In the genomic region with DNA sequence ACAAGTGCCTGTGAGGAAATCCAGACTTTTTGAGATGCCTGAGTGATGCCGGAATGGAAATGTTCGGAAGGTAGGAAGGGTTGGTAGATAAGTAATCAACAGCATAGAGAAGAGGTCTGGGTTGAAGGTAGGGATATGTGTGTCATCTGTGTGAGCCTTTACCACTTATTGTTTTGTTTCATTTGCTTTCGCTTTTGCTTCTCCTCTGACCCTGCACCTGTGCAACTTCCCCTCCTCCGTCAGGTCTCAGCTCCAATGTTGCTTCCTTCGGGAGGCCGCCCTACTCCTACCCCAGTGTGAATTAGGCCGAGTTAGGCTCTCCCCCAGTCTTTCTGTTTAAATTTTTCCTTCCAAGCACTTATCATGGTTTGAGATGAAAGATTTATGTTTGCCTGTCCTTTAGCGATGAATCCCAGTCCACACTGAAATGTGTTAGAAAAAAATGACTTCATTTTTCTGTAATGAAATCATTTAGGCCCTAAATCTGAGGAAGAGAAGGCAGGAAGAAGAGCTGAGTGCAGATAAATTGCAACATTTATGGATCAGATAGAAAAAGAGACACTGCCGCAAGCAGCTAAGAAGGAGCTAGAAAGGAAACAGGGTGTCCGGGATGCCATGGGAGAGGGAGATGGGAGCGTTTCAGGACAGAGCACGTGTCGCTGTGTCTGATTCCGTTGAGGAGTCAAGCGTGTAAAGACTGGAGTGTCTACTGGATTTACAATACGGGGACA, we compare ENCODE assay signal across 9 cellular contexts.
DNase-seq lines count a peak whose midpoint lies in the region; ATAC-seq and TF ChIP-seq lines count a peak whose summit lies in the region.
"Had no signal": no experiment of that assay in that cellular context is flagged by ENCODE, and none has a peak within 500 bp of the region (broad histone marks: within the 10 kb centered on the region; RNA-seq: fewer than 3 reads in every experiment).

No MANE protein-coding gene starts in this region.

- H3K36me3 Mint-ChIP-seq in immature natural killer cell: no peaks in the 10 kb centered on the region
- no peaks in the 10 kb centered on the region for H3K36me3 Mint-ChIP-seq in chondrocyte (ENCODE audit: low read depth)
- no peaks in the 10 kb centered on the region for H3K36me3 Mint-ChIP-seq in osteocyte (ENCODE audit: unreplicated experiment)

- no peaks in the 10 kb centered on the region for H3K9me3 Mint-ChIP-seq in immature natural killer cell
- H3K9me3 Mint-ChIP-seq in chondrocyte (ENCODE audit: low read depth): no peaks in the 10 kb centered on the region
- H3K9me3 Mint-ChIP-seq in osteocyte (ENCODE audit: unreplicated experiment): no peaks in the 10 kb centered on the region
- H3K9me3 Mint-ChIP-seq: stimulated activated naive CD8-positive, alpha-beta T cell treated with anti-CD3 and anti-CD28 coated beads, Interleukin-15, Interleukin-2, amounts not matched to agents 100 ng/mL and 50 ng/mL, for 24 hours had no signal

- H3K27me3 Mint-ChIP-seq in immature natural killer cell (ENCODE audit: low read depth in 3 of 3): peaks cover 0 to 3% (median 2%) of the 10 kb centered on the region in 3 donors
- H3K27me3 Mint-ChIP-seq in chondrocyte (ENCODE audit: low read depth): no peaks in the 10 kb centered on the region
- no peaks in the 10 kb centered on the region for H3K27me3 Mint-ChIP-seq in osteocyte (ENCODE audit: unreplicated experiment)
- H3K27me3 Mint-ChIP-seq: stimulated activated naive CD8-positive, alpha-beta T cell treated with anti-CD3 and anti-CD28 coated beads, Interleukin-15, Interleukin-2, amounts not matched to agents 100 ng/mL and 50 ng/mL, for 24 hours had no signal

- no peaks in the 10 kb centered on the region for H3K4me1 Mint-ChIP-seq in immature natural killer cell
- H3K4me1 Mint-ChIP-seq in chondrocyte (ENCODE audit: low read depth): peaks cover 16% of the 10 kb centered on the region
- H3K4me1 Mint-ChIP-seq in osteocyte (ENCODE audit: unreplicated experiment): peaks cover 17% of the 10 kb centered on the region

- peak; percentile 1 for DNase-seq in NCI-H69 (lab: John Stamatoyannopoulos, UW)
- DNase-seq in immature natural killer cell: peak in 2 of 3 donors; percentile 10 to 17
- DNase-seq in left colon: no peak
- DNase-seq in chondrocyte (ENCODE audit: low spot score): no peak
- DNase-seq in cerebellar cortex (ENCODE audit: low spot score): no peak
- no peak for DNase-seq in osteocyte (ENCODE audit: extremely low spot score, unreplicated experiment)

- H3K27ac Mint-ChIP-seq in immature natural killer cell (no peak overlapping the region), chondrocyte (ENCODE audit: unreplicated experiment) (no peak overlapping the region), osteocyte (ENCODE audit: unreplicated experiment) (no peak overlapping the region)
- H3K27ac Mint-ChIP-seq: stimulated activated naive CD8-positive, alpha-beta T cell treated with anti-CD3 and anti-CD28 coated beads, Interleukin-15, Interleukin-2, amounts not matched to agents 100 ng/mL and 50 ng/mL, for 24 hours had no signal

- H3K4me3 Mint-ChIP-seq in immature natural killer cell (no peak overlapping the region), chondrocyte (ENCODE audit: unreplicated experiment) (no peak overlapping the region), osteocyte (ENCODE audit: unreplicated experiment) (no peak overlapping the region)
- H3K4me3 Mint-ChIP-seq: stimulated activated naive CD8-positive, alpha-beta T cell treated with anti-CD3 and anti-CD28 coated beads, Interleukin-15, Interleukin-2, amounts not matched to agents 100 ng/mL and 50 ng/mL, for 24 hours had no signal

- intact Hi-C loops in left colon (cut with DNase I, micrococcal nuclease): no loop called here

- TF ChIP-seq CTCF in chondrocyte (IDR thresholded peaks at IDR 0.05) (no peak), osteocyte (IDR thresholded peaks at IDR 0.05) (no peak)

- peak; percentile 95 for ATAC-seq in GM18511 (IDR thresholded peaks at IDR 0.05; ENCODE audit: unreplicated experiment)
- ATAC-seq in GM21723 (IDR thresholded peaks at IDR 0.05; ENCODE audit: unreplicated experiment): peak; percentile 98
- no peak for ATAC-seq in left colon

Comparison
In these comparisons a context has a peak if more than half of its experiments do, and no peak if none do; other contexts are left out.
1. DNase-seq: peak in NCI-H69 (single experiment) and immature natural killer cell (2 of 3); none in left colon (0 of 2), chondrocyte (single experiment), cerebellar cortex (single experiment) and osteocyte (single experiment).